In genomic region chr11:83827940-83828554, GRCh38 we compare ENCODE assay signal across 8 cellular contexts.
DNase-seq lines count a peak whose midpoint lies in the region; ATAC-seq and TF ChIP-seq lines count a peak whose summit lies in the region.
"Had no signal": no experiment of that assay in that cellular context is flagged by ENCODE, and none has a peak within 500 bp of the region (broad histone marks: within the 10 kb centered on the region; RNA-seq: fewer than 3 reads in every experiment).

No MANE protein-coding gene starts in this region.

- no peaks in the 10 kb centered on the region for H3K9me3 Mint-ChIP-seq in stimulated activated naive B cell treated with anti-CD40 and anti-IgM and Interleukin-4, amounts not matched to agents 10 μg/mL and 1 μg/mL and 100 μg/mL, for 72 hours
- H3K9me3 Mint-ChIP-seq: activated naive CD8-positive, alpha-beta T cell treated with anti-CD3 and anti-CD28 coated beads, Interleukin-2, amount 10 ng/mL, durations not matched to agents 7 days and 5 days had no signal

- H3K9me3 ChIP-seq in Loucy (ENCODE audit: insufficient read depth, low read depth, low read length) (no peaks in the 10 kb centered on the region), SU-DHL-6 (ENCODE audit: insufficient read depth, low read length) (no peaks in the 10 kb centered on the region), left ventricle myocardium inferior (replicated peaks) (no peaks in the 10 kb centered on the region)

- no peaks in the 10 kb centered on the region for H3K36me3 ChIP-seq in Loucy (ENCODE audit: insufficient read depth, low read length)
- no peaks in the 10 kb centered on the region for H3K36me3 ChIP-seq in SU-DHL-6 (ENCODE audit: low read length)
- no peaks in the 10 kb centered on the region for H3K36me3 ChIP-seq in left ventricle myocardium inferior

- no peaks in the 10 kb centered on the region for H3F3A ChIP-seq in Loucy (ENCODE audit: low read depth)
- H3F3A ChIP-seq in SU-DHL-6 (ENCODE audit: insufficient read depth), result no peaks in the 10 kb centered on the region

- H3K4me3 Mint-ChIP-seq in stimulated activated naive B cell treated with anti-CD40 and anti-IgM and Interleukin-4, amounts not matched to agents 10 μg/mL and 1 μg/mL and 100 μg/mL, for 72 hours, result no peak overlapping the region
- H3K4me3 Mint-ChIP-seq: activated naive CD8-positive, alpha-beta T cell treated with anti-CD3 and anti-CD28 coated beads, Interleukin-2, amount 10 ng/mL, durations not matched to agents 7 days and 5 days had no signal

- peak; percentile 73 to 75 for ATAC-seq in stimulated activated naive B cell treated with anti-CD40 and anti-IgM and Interleukin-4, amounts not matched to agents 10 μg/mL and 1 μg/mL and 100 μg/mL, for 72 hours (replicated peaks)

- H3K27ac Mint-ChIP-seq in stimulated activated naive B cell treated with anti-CD40 and anti-IgM and Interleukin-4, amounts not matched to agents 10 μg/mL and 1 μg/mL and 100 μg/mL, for 72 hours, result no peak overlapping the region
- H3K27ac Mint-ChIP-seq: activated naive CD8-positive, alpha-beta T cell treated with anti-CD3 and anti-CD28 coated beads, Interleukin-2, amount 10 ng/mL, durations not matched to agents 7 days and 5 days had no signal

- H3K27me3 ChIP-seq in Loucy (ENCODE audit: insufficient read depth, low read length, poor library complexity, severe bottlenecking) (no peaks in the 10 kb centered on the region), SU-DHL-6 (ENCODE audit: low read length) (no peaks in the 10 kb centered on the region), left ventricle myocardium inferior (ENCODE audit: low read depth) (no peaks in the 10 kb centered on the region)

- H3K9ac ChIP-seq in Loucy (ENCODE audit: low read depth, low read length, poor library complexity, severe bottlenecking) (no peak overlapping the region), SU-DHL-6 (ENCODE audit: low read length) (no peak overlapping the region)

- no peak overlapping the region for H3K27ac ChIP-seq in SU-DHL-6 (ENCODE audit: low read depth, low read length)
- H3K27ac ChIP-seq in left ventricle myocardium inferior (replicated peaks), result no peak overlapping the region

- peaks cover 0 to 1% of the 10 kb centered on the region in 2 donors for H3K4me1 Mint-ChIP-seq in stimulated activated naive B cell treated with anti-CD40 and anti-IgM and Interleukin-4, amounts not matched to agents 10 μg/mL and 1 μg/mL and 100 μg/mL, for 72 hours
- H3K4me1 Mint-ChIP-seq: activated naive CD8-positive, alpha-beta T cell treated with anti-CD3 and anti-CD28 coated beads, Interleukin-2, amount 10 ng/mL, durations not matched to agents 7 days and 5 days had no signal

- peaks cover 4 to 13% of the 10 kb centered on the region in 2 donors for H3K27me3 Mint-ChIP-seq in stimulated activated naive B cell treated with anti-CD40 and anti-IgM and Interleukin-4, amounts not matched to agents 10 μg/mL and 1 μg/mL and 100 μg/mL, for 72 hours
- H3K27me3 Mint-ChIP-seq: activated naive CD8-positive, alpha-beta T cell treated with anti-CD3 and anti-CD28 coated beads, Interleukin-2, amount 10 ng/mL, durations not matched to agents 7 days and 5 days had no signal

- TF ChIP-seq CTCF in GM12875 (IDR thresholded peaks at IDR 0.05; ENCODE audit: borderline replicate concordance, insufficient read depth, low read depth, low read length) (peak; percentile 48; the same call in 1 of the 2 replicates), Loucy (conservative IDR thresholded peaks at IDR 0.05; ENCODE audit: low read length) (peak; percentile 74), SU-DHL-6 (IDR thresholded peaks at IDR 0.05; ENCODE audit: insufficient read depth, low read length, poor library complexity, severe bottlenecking) (peak; percentile 44), left ventricle myocardium inferior (IDR thresholded peaks at IDR 0.05; ENCODE audit: borderline replicate concordance) (peak; percentile 58)

- H3K36me3 Mint-ChIP-seq in stimulated activated naive B cell treated with anti-CD40 and anti-IgM and Interleukin-4, amounts not matched to agents 10 μg/mL and 1 μg/mL and 100 μg/mL, for 72 hours, result no peaks in the 10 kb centered on the region
- H3K36me3 Mint-ChIP-seq: activated naive CD8-positive, alpha-beta T cell treated with anti-CD3 and anti-CD28 coated beads, Interleukin-2, amount 10 ng/mL, durations not matched to agents 7 days and 5 days had no signal

- no peaks in the 10 kb centered on the region for H3K79me2 ChIP-seq in Loucy (ENCODE audit: insufficient read depth, low read length)
- no peaks in the 10 kb centered on the region for H3K79me2 ChIP-seq in SU-DHL-6 (ENCODE audit: insufficient read depth, low read length)

- intact Hi-C loops in left ventricle myocardium inferior (cut with micrococcal nuclease), result loop anchor here (10.0 kb wide), 1 partner anchor 1113 kb away; no protein-coding TSS in a partner anchor

- no peak overlapping the region for H3K4me3 ChIP-seq in GM12875 (ENCODE audit: low read depth, low read length)
- no peak overlapping the region for H3K4me3 ChIP-seq in Loucy (ENCODE audit: low read length, poor library complexity, severe bottlenecking)
- H3K4me3 ChIP-seq in SU-DHL-6 (ENCODE audit: insufficient read depth, low read length, poor library complexity, severe bottlenecking), result no peak overlapping the region
- peak overlapping the region; percentile 32 for H3K4me3 ChIP-seq in left ventricle myocardium inferior

- H3K4me1 ChIP-seq in Loucy (ENCODE audit: insufficient read depth, low read length, poor library complexity, severe bottlenecking), result no peaks in the 10 kb centered on the region
- H3K4me1 ChIP-seq in left ventricle myocardium inferior, result no peaks in the 10 kb centered on the region

- H4K20me1 ChIP-seq in Loucy (ENCODE audit: insufficient read depth, low read length, poor library complexity, severe bottlenecking) (no peaks in the 10 kb centered on the region), SU-DHL-6 (ENCODE audit: low read depth, low read length) (no peaks in the 10 kb centered on the region)

- peak overlapping the region; percentile 90 for H2AFZ ChIP-seq in Loucy (ENCODE audit: low read length)
- H2AFZ ChIP-seq in SU-DHL-6 (ENCODE audit: low read depth, low read length, severe bottlenecking), result no peak overlapping the region

- H3K9me2 ChIP-seq in Loucy (replicated peaks; ENCODE audit: low read depth, low read length) (no peaks in the 10 kb centered on the region), SU-DHL-6 (replicated peaks; ENCODE audit: insufficient read depth, low read length) (no peaks in the 10 kb centered on the region)

- DNase-seq in H4 (ENCODE audit: low spot score), result peak; percentile 50
- DNase-seq in left ventricle myocardium inferior, result no peak
- DNase-seq in stimulated activated naive B cell treated with anti-CD40 and anti-IgM and Interleukin-4, amounts not matched to agents 10 μg/mL and 1 μg/mL and 100 μg/mL, for 72 hours, result no peak
- DNase-seq in activated CD4-positive, alpha-beta T cell treated with anti-CD3 and anti-CD28 coated beads for 1 hour, result no peak
- DNase-seq: activated naive CD8-positive, alpha-beta T cell treated with anti-CD3 and anti-CD28 coated beads, Interleukin-2, amount 10 ng/mL, durations not matched to agents 7 days and 5 days had no signal

- H3K4me2 ChIP-seq in Loucy (ENCODE audit: low read depth, low read length, poor library complexity, severe bottlenecking) (peak overlapping the region; percentile 31), SU-DHL-6 (ENCODE audit: low read depth, low read length, poor library complexity, severe bottlenecking) (no peak overlapping the region)
